Comparison of ENCODE assay signal across 8 cellular contexts in the genomic region with DNA sequence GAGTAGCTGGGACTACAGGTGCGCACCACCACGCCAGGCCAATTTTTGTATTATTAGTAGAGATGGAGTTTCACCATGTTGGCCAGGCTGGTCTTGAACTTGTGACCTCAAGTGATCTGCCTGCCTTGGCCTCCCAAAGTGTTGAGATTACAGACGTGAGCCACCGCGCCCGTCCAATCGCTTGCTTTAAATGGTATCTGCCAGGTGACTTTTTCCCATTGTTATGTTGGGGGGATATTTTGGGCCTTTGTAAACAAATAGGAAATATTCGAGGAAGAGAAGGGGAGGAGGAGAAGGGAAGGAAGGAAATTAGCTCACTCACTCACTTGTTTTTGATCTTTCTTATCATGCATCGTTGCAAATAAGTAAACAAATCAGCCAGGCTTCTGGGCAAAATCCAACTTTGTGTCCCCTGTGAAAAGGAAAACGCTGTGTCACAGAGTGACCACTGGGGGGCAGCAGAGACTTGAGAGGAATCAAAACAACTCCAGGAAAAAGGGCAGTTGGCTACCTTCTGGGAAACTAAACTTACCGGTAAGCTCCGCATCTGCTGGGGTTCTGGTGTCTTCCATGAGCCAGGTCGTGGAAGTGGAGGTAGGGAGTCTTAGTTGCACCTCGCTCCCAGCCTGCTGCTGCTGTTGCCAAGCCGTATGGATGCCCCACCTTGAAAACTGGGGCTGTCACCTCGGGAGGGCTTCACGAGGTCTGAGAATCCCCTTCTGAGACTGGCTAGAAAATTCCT. TPM values are rescaled to one million over a fixed set of nuclear protein-coding genes. Genes with fewer than 3 reads are reported as not detected.
A peak's percentile ranks its signal among the peaks of the same experiment; 100 is the strongest.
DNase-seq lines count a peak whose midpoint lies in the region; ATAC-seq and TF ChIP-seq lines count a peak whose summit lies in the region.

No MANE protein-coding gene starts in this region.

- peak; percentile 73 for DNase-seq in EL
- DNase-seq in NCI-H1048 (lab: John Stamatoyannopoulos, UW) = peak; percentile 70
- peak; percentile 71 for DNase-seq in Right ventricle myocardium superior
- DNase-seq in posterior cingulate gyrus = peak; percentile 63 to 95 (median 82)
- peak; percentile 52 to 79 for DNase-seq in tibial nerve (ENCODE audit: low spot score in 2 of 2)

- peak overlapping the region in 3 of 4 donors; percentile 36 to 46 (median 39) for H3K4me3 ChIP-seq in tibial nerve

- H3K27ac ChIP-seq in tibial nerve = peak overlapping the region in 1 of 4 donors; percentile 50

- TF ChIP-seq EP300 in tibial nerve (IDR thresholded peaks at IDR 0.05) = peak in 1 of 2 donors; percentile 11

- intact Hi-C loops in Right ventricle myocardium superior (cut with DNase I) (loop anchor here (2.0 kb wide), 1 partner anchor 36 kb away; no protein-coding TSS in a partner anchor), posterior cingulate gyrus (cut with DNase I) (no loop called here)

- ATAC-seq in SK-N-SH treated with all-trans-retinoic acid at 6 μM for 48 hours (peak; percentile 68), Right ventricle myocardium superior (ENCODE audit: poor library complexity) (peak; percentile 72), HG03457 (IDR thresholded peaks at IDR 0.05; ENCODE audit: unreplicated experiment) (no peak)

- H3K27me3 ChIP-seq in tibial nerve = no peaks in the 10 kb centered on the region

- 26 to 27% methylated on average over 17 of the region's 17 CpGs for WGBS in tibial nerve, 2 donors

- H3K4me3 Mint-ChIP-seq in activated naive CD8-positive, alpha-beta T cell = peak overlapping the region; percentile 74

- peaks cover 0 to 7% (median 0%) of the 10 kb centered on the region in 3 donors for H3K36me3 ChIP-seq in tibial nerve

- peak overlapping the region; percentile 11 for H3K27ac Mint-ChIP-seq in activated naive CD8-positive, alpha-beta T cell

- H3K9me3 ChIP-seq in tibial nerve = no peaks in the 10 kb centered on the region

- TF ChIP-seq CTCF in tibial nerve (IDR thresholded peaks at IDR 0.05) = peak; percentile 88 to 94 (median 92)

- no peaks in the 10 kb centered on the region for H3K36me3 Mint-ChIP-seq in activated naive CD8-positive, alpha-beta T cell

- no peaks in the 10 kb centered on the region for H3K9me3 Mint-ChIP-seq in activated naive CD8-positive, alpha-beta T cell (ENCODE audit: low read depth)

- no peak for TF ChIP-seq POLR2A in tibial nerve (IDR thresholded peaks at IDR 0.05)

- peaks cover 23% of the 10 kb centered on the region for H3K4me1 Mint-ChIP-seq in activated naive CD8-positive, alpha-beta T cell (ENCODE audit: low read depth)

- H3K4me1 ChIP-seq in tibial nerve = peaks cover 0 to 10% (median 0%) of the 10 kb centered on the region in 4 donors

- H3K27me3 Mint-ChIP-seq in activated naive CD8-positive, alpha-beta T cell = no peaks in the 10 kb centered on the region

TF ChIP-seq in SK-N-SH treated with all-trans-retinoic acid at 6 μM for 48 hours, 23 proteins besides CTCF, POLR2A, EP300 and RAD21:
- no peak for TF ChIP-seq TCF4 (CRISPR knock-in tag; IDR thresholded peaks at IDR 0.05; ENCODE audit: borderline replicate concordance)
- no peak for TF ChIP-seq ZFP3 (CRISPR knock-in tag; IDR thresholded peaks at IDR 0.05)
- TF ChIP-seq, protein P1, sequence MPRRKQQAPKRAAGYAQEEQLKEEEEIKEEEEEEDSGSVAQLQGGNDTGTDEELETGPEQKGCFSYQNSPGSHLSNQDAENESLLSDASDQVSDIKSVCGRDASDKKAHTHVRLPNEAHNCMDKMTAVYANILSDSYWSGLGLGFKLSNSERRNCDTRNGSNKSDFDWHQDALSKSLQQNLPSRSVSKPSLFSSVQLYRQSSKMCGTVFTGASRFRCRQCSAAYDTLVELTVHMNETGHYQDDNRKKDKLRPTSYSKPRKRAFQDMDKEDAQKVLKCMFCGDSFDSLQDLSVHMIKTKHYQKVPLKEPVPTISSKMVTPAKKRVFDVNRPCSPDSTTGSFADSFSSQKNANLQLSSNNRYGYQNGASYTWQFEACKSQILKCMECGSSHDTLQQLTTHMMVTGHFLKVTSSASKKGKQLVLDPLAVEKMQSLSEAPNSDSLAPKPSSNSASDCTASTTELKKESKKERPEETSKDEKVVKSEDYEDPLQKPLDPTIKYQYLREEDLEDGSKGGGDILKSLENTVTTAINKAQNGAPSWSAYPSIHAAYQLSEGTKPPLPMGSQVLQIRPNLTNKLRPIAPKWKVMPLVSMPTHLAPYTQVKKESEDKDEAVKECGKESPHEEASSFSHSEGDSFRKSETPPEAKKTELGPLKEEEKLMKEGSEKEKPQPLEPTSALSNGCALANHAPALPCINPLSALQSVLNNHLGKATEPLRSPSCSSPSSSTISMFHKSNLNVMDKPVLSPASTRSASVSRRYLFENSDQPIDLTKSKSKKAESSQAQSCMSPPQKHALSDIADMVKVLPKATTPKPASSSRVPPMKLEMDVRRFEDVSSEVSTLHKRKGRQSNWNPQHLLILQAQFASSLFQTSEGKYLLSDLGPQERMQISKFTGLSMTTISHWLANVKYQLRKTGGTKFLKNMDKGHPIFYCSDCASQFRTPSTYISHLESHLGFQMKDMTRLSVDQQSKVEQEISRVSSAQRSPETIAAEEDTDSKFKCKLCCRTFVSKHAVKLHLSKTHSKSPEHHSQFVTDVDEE (CRISPR knock-in tag; IDR thresholded peaks at IDR 0.05) = no peak
- no peak for TF ChIP-seq ZNF70 (CRISPR knock-in tag; IDR thresholded peaks at IDR 0.05)
- TF ChIP-seq RARB (CRISPR knock-in tag; IDR thresholded peaks at IDR 0.05) = no peak
- no peak for TF ChIP-seq ZC3H10 (CRISPR knock-in tag; IDR thresholded peaks at IDR 0.05)
- no peak for TF ChIP-seq TOX (CRISPR knock-in tag; IDR thresholded peaks at IDR 0.05; ENCODE audit: borderline replicate concordance)
- no peak for TF ChIP-seq ZFP30 (CRISPR knock-in tag; IDR thresholded peaks at IDR 0.05)
- TF ChIP-seq ARNTL (CRISPR knock-in tag; IDR thresholded peaks at IDR 0.05; ENCODE audit: borderline replicate concordance, low read depth) = no peak
- TF ChIP-seq SNAI2 (CRISPR knock-in tag; IDR thresholded peaks at IDR 0.05) = no peak
- TF ChIP-seq PPARA (CRISPR knock-in tag; IDR thresholded peaks at IDR 0.05; ENCODE audit: borderline replicate concordance) = no peak
- TF ChIP-seq ISL1 (CRISPR knock-in tag; IDR thresholded peaks at IDR 0.05) = no peak
- TF ChIP-seq, protein P2, sequence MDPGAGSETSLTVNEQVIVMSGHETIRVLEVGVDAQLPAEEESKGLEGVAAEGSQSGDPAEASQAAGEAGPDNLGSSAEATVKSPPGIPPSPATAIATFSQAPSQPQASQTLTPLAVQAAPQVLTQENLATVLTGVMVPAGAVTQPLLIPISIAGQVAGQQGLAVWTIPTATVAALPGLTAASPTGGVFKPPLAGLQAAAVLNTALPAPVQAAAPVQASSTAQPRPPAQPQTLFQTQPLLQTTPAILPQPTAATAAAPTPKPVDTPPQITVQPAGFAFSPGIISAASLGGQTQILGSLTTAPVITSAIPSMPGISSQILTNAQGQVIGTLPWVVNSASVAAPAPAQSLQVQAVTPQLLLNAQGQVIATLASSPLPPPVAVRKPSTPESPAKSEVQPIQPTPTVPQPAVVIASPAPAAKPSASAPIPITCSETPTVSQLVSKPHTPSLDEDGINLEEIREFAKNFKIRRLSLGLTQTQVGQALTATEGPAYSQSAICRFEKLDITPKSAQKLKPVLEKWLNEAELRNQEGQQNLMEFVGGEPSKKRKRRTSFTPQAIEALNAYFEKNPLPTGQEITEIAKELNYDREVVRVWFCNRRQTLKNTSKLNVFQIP (CRISPR knock-in tag; IDR thresholded peaks at IDR 0.05; ENCODE audit: borderline replicate concordance, low read depth) = no peak

RNA-seq across cellular contexts. Expression of a gene that starts 9.3 kb away (rescaled TPM):
- total RNA-seq in Right ventricle myocardium superior (57.4 TPM), tibial nerve (100 to 1,000 TPM in 2 of 4 donors, 10 to 100 TPM in 2; 75.4 to 129 (median 95.6) TPM)
